ENCODE assay signal across 8 cellular contexts in genomic region chr10:20004087-20004523, GRCh38.
DNase-seq lines count a peak whose midpoint lies in the region; ATAC-seq and TF ChIP-seq lines count a peak whose summit lies in the region.

No MANE protein-coding gene starts in this region.

- no peaks in the 10 kb centered on the region for H3K36me3 ChIP-seq in aorta (ENCODE audit: control insufficient read depth in 1 of 2, insufficient read depth in 2 of 2, low read length in 1 of 2)
- H3K36me3 ChIP-seq in CD8-positive, alpha-beta memory T cell (ENCODE audit: insufficient read depth, low read length) = no peaks in the 10 kb centered on the region

- H3K27ac ChIP-seq in RWPE1 = peak overlapping the region; percentile 60
- peak overlapping the region; percentile 22 to 91 for H3K27ac ChIP-seq in aorta (ENCODE audit: low read depth in 1 of 2, low read length in 2 of 2)
- H3K27ac ChIP-seq in CD8-positive, alpha-beta memory T cell (ENCODE audit: low read depth, low read length) = no peak overlapping the region

- no peak for DNase-seq in RWPE1 (ENCODE audit: low spot score)
- peak; percentile 7 to 32 for DNase-seq in hippocampal formation (lab: John Stamatoyannopoulos, UW)
- peak; percentile 80 to 84 for DNase-seq in aorta
- no peak for DNase-seq in CD8-positive, alpha-beta memory T cell
- DNase-seq in NCI-H1436 treated with DMSO at 0.1 percent for 48 hours (lab: John Stamatoyannopoulos, UW) = no peak
- DNase-seq in SK-N-DZ (ENCODE audit: low spot score) = no peak

- H3K9me3 Mint-ChIP-seq in CD8-positive, alpha-beta memory T cell = peaks cover 0 to 18% (median 8%) of the 10 kb centered on the region in 5 donors

- peak; percentile 45 for ATAC-seq in GM18858 (IDR thresholded peaks at IDR 0.05; ENCODE audit: unreplicated experiment)
- ATAC-seq in HG02938 (IDR thresholded peaks at IDR 0.05; ENCODE audit: unreplicated experiment) = peak; percentile 39
- ATAC-seq in aorta (ENCODE audit: low FRiP score) = peak; percentile 39

- no peak for TF ChIP-seq CTCF in RWPE1 (conservative IDR thresholded peaks at IDR 0.05; ENCODE audit: low read depth)

- no peak overlapping the region for H3K4me3 Mint-ChIP-seq in CD8-positive, alpha-beta memory T cell

- H3K36me3 Mint-ChIP-seq in CD8-positive, alpha-beta memory T cell = no peaks in the 10 kb centered on the region

- no peak overlapping the region for H3K27ac Mint-ChIP-seq in CD8-positive, alpha-beta memory T cell

- CTCF ChIA-PET in RWPE1 (lab: Yijun Ruan, JAX) = no interaction called here
- CTCF ChIA-PET in CD8-positive, alpha-beta memory T cell (lab: Charles Lee) = no interaction called here

- POLR2A ChIA-PET in RWPE1 (lab: Yijun Ruan, JAX; ENCODE audit: low non-redundant PET) = no interaction called here
- POLR2A ChIA-PET in CD8-positive, alpha-beta memory T cell (lab: Charles Lee) = no interaction called here

- intact Hi-C loops in aorta (cut with DNase I) = no loop called here

- 25 to 31% methylated on average over 3 of the region's 3 CpGs for WGBS in aorta, 2 donors

- H3K27me3 ChIP-seq in aorta (ENCODE audit: control insufficient read depth in 1 of 2, insufficient read depth in 2 of 2, low read length in 1 of 2) = no peaks in the 10 kb centered on the region
- H3K27me3 ChIP-seq in CD8-positive, alpha-beta memory T cell (ENCODE audit: insufficient read depth, low read length, poor library complexity, severe bottlenecking) = no peaks in the 10 kb centered on the region

- no peaks in the 10 kb centered on the region for H3K27me3 Mint-ChIP-seq in CD8-positive, alpha-beta memory T cell

- H3K4me3 ChIP-seq in aorta (ENCODE audit: low read length in 2 of 2) = peak overlapping the region in 1 of 2 donors; percentile 24
- no peak overlapping the region for H3K4me3 ChIP-seq in CD8-positive, alpha-beta memory T cell (ENCODE audit: low read length)

- no peaks in the 10 kb centered on the region for H3K4me1 Mint-ChIP-seq in CD8-positive, alpha-beta memory T cell

- H3K9me3 ChIP-seq in aorta (ENCODE audit: control insufficient read depth, low read length) = no peaks in the 10 kb centered on the region
- no peaks in the 10 kb centered on the region for H3K9me3 ChIP-seq in CD8-positive, alpha-beta memory T cell (ENCODE audit: low read length)

- peaks cover 8 to 20% of the 10 kb centered on the region in 2 donors for H3K4me1 ChIP-seq in aorta (ENCODE audit: control insufficient read depth in 1 of 2, insufficient read depth in 2 of 2, low read length in 2 of 2)
- H3K4me1 ChIP-seq in CD8-positive, alpha-beta memory T cell (ENCODE audit: insufficient read depth, low read length) = no peaks in the 10 kb centered on the region

Comparison
In these comparisons a context has a peak if more than half of its experiments do, and no peak if none do; other contexts are left out.
1. DNase-seq: peak in hippocampal formation (2 of 2) and aorta (2 of 2); none in RWPE1 (single experiment), CD8-positive, alpha-beta memory T cell (0 of 5), NCI-H1436 treated with DMSO at 0.1 percent for 48 hours (single experiment) and SK-N-DZ (single experiment).
2. Peak in every context shown above with its lines, with median percentiles within 50 percentile points of each other: ATAC-seq.